ENCODE assay signal across 23 cellular contexts in genomic region chr1:168422203-168422848, GRCh38.
DNase-seq lines count a peak whose midpoint lies in the region; ATAC-seq and TF ChIP-seq lines count a peak whose summit lies in the region.
"Had no signal": no experiment of that assay in that cellular context is flagged by ENCODE, and none has a peak within 500 bp of the region (broad histone marks: within the 10 kb centered on the region; RNA-seq: fewer than 3 reads in every experiment).

No MANE protein-coding gene starts in this region.

- peak overlapping the region; percentile 43 for H3K27ac Mint-ChIP-seq in activated naive CD4-positive, alpha-beta T cell treated with anti-CD3 and anti-CD28 coated beads, Interleukin-2, amount 10 ng/mL, durations not matched to agents 7 days and 5 days
- H3K27ac Mint-ChIP-seq in activated T-helper 17 cell treated with anti-CD3 and anti-CD28 coated beads, Interleukin-2, amount 50 U/mL, for 72 hours, result peak overlapping the region; percentile 64

- no peak overlapping the region for H2AK5ac ChIP-seq in mesendoderm (ENCODE audit: low read length)

- no peak overlapping the region for H3K9ac ChIP-seq in HCT116 (ENCODE audit: low read length)
- H3K9ac ChIP-seq in mesendoderm (ENCODE audit: low read length), result no peak overlapping the region
- H3K9ac ChIP-seq: KMS-11, parathyroid adenoma had no signal

- H3K4me2 ChIP-seq in HCT116 (ENCODE audit: low read length) (no peak overlapping the region), mesendoderm (ENCODE audit: low read length) (no peak overlapping the region)
- H3K4me2 ChIP-seq: KMS-11 had no signal

- peaks cover 10 to 13% of the 10 kb centered on the region in 2 experiments for H3K4me1 ChIP-seq in HCT116 (ENCODE audit: control insufficient read depth in 1 of 2, insufficient read depth in 2 of 2, low read length in 2 of 2)
- H3K4me1 ChIP-seq in mesendoderm (ENCODE audit: control insufficient read depth, low read depth, low read length), result no peaks in the 10 kb centered on the region
- H3K4me1 ChIP-seq: Caco-2, HAP-1, parathyroid adenoma had no signal

- H3K9me3 ChIP-seq in HCT116 (ENCODE audit: control insufficient read depth in 1 of 2, insufficient read depth in 1 of 2, low read depth in 1 of 2, low read length in 2 of 2), result no peaks in the 10 kb centered on the region
- H3K9me3 ChIP-seq: Caco-2, HAP-1, uterus had no signal

- H2BK5ac ChIP-seq in mesendoderm (ENCODE audit: low read length), result no peak overlapping the region

- no peak overlapping the region for H3K18ac ChIP-seq in mesendoderm (ENCODE audit: low read length)

- H4K20me1 ChIP-seq in HCT116 (ENCODE audit: insufficient read depth), result no peaks in the 10 kb centered on the region

- TF ChIP-seq POLR2A in HCT116 (IDR thresholded peaks at IDR 0.05; ENCODE audit: borderline replicate concordance, extremely low read depth, insufficient read depth, insufficient read length), result no peak

- TF ChIP-seq CTCF in HCT116 (IDR thresholded peaks at IDR 0.05 in 2 of 3, conservative IDR thresholded peaks at IDR 0.05 in 1 of 3; ENCODE audit: borderline replicate concordance in 1 of 3, insufficient read depth in 1 of 3, low read depth in 2 of 3, low read length in 2 of 3), result no peak

- H3K4me3 ChIP-seq in HCT116 (replicated peaks in 1 of 2; ENCODE audit: low read depth in 1 of 2, low read length in 2 of 2), result no peak overlapping the region
- no peak overlapping the region for H3K4me3 ChIP-seq in mesendoderm (ENCODE audit: low read length)
- H3K4me3 ChIP-seq: HAP-1, lung, skin epidermis, uterus had no signal

- BruUV-seq in HCT116 (replicated peaks; lab: Mats Ljungman, UMichigan), result no TSS peak

- CTCF ChIA-PET in activated naive CD4-positive, alpha-beta T cell treated with anti-CD3 and anti-CD28 coated beads, Interleukin-2, amount 10 ng/mL, durations not matched to agents 7 days and 5 days (lab: Charles Lee), result interaction anchor here (0.6 to 3.3 kb wide), 7 partner anchors 9 to 187 kb away, joined by 3 to 21 read pairs (median 5); no protein-coding TSS in a partner anchor
- CTCF ChIA-PET in HCT116 (lab: Charles Lee), result interaction anchor here (1.5 to 1.9 kb wide), 2 partner anchors 17 to 79 kb away, joined by 6 to 9 read pairs; no protein-coding TSS in a partner anchor

- H3K79me2 ChIP-seq in HCT116 (ENCODE audit: insufficient read depth, low read length) (no peaks in the 10 kb centered on the region), mesendoderm (ENCODE audit: control insufficient read depth, insufficient read depth, low read length) (no peaks in the 10 kb centered on the region)
- H3K79me2 ChIP-seq: parathyroid adenoma had no signal

- no CpG with 5 or more reads among the region's 1 CpG for WGBS in mesendoderm (ENCODE audit: extremely low coverage, insufficient coverage, low lambda C conversion rate)

- DNase-seq in activated naive CD4-positive, alpha-beta T cell treated with anti-CD3 and anti-CD28 coated beads, Interleukin-2, amount 10 ng/mL, durations not matched to agents 7 days and 5 days, result no peak
- no peak for DNase-seq in activated naive CD4-positive, alpha-beta T cell treated with Interleukin-2 at 50 U/mL for 16 hours
- DNase-seq in HCT116 (ENCODE audit: low read depth, low spot score) (no peak), mesendoderm (peak; percentile 37), EL (no peak), KBM-7 (no peak)
- DNase-seq in NK-92 treated with Interleukin-12 subunit alpha and Interleukin-12 subunit beta, amount 100 ng/mL, for 24 hours (lab: John Stamatoyannopoulos, UW), result no peak
- DNase-seq: activated CD4-positive, alpha-beta T cell treated with anti-CD3 and anti-CD28 coated beads, Interleukin-2, amount 50 U/mL, for 1 hour; activated T-cell treated with anti-CD3 and anti-CD28 coated beads, Interleukin-2, amount 50 U/mL, for 24 hours; amygdala; Caco-2; cerebellar nuclear complex; effector CD4-positive, alpha-beta T cell; stimulated activated CD4-positive, alpha-beta T cell treated with anti-CD3 and anti-CD28 coated beads, Interleukin-4, amount 100 ng/mL, for 24 hours; substantia nigra; uterus had no signal

- no peaks in the 10 kb centered on the region for H3K9me2 ChIP-seq in HCT116 (ENCODE audit: insufficient read depth)

- H3K79me1 ChIP-seq in mesendoderm (ENCODE audit: low read length), result no peaks in the 10 kb centered on the region

- H3K9me3 Mint-ChIP-seq in activated naive CD4-positive, alpha-beta T cell treated with anti-CD3 and anti-CD28 coated beads, Interleukin-2, amount 10 ng/mL, durations not matched to agents 7 days and 5 days, result no peaks in the 10 kb centered on the region
- no peaks in the 10 kb centered on the region for H3K9me3 Mint-ChIP-seq in activated T-helper 17 cell treated with anti-CD3 and anti-CD28 coated beads, Interleukin-2, amount 50 U/mL, for 72 hours
- H3K9me3 Mint-ChIP-seq: activated T-cell treated with anti-CD3 and anti-CD28 coated beads, Interleukin-2, amount 50 U/mL, for 24 hours had no signal

- H3K56ac ChIP-seq in mesendoderm (ENCODE audit: low read length), result no peak overlapping the region

- no peaks in the 10 kb centered on the region for H3K36me3 Mint-ChIP-seq in activated naive CD4-positive, alpha-beta T cell treated with anti-CD3 and anti-CD28 coated beads, Interleukin-2, amount 10 ng/mL, durations not matched to agents 7 days and 5 days
- no peaks in the 10 kb centered on the region for H3K36me3 Mint-ChIP-seq in activated T-helper 17 cell treated with anti-CD3 and anti-CD28 coated beads, Interleukin-2, amount 50 U/mL, for 72 hours (ENCODE audit: low read depth)

- H4K5ac ChIP-seq in mesendoderm (ENCODE audit: low read length), result no peak overlapping the region

- H3K4ac ChIP-seq in mesendoderm (ENCODE audit: low read depth, low read length), result no peak overlapping the region

- no peak overlapping the region for H3K23ac ChIP-seq in mesendoderm (ENCODE audit: low read length)

- 0 out of 2 replicates have a peak, but pooled peaks have one; percentile 11 for TF ChIP-seq RAD21 in HCT116 (IDR thresholded peaks at IDR 0.05; ENCODE audit: low read depth)

- no peak overlapping the region for H2AFZ ChIP-seq in HCT116 (ENCODE audit: low read depth, low read length, poor library complexity, severe bottlenecking)
- H2AFZ ChIP-seq: parathyroid adenoma had no signal

- POLR2A ChIA-PET in HCT116 (lab: Charles Lee), result no interaction called here

- H4K8ac ChIP-seq in mesendoderm (ENCODE audit: low read depth, low read length), result no peak overlapping the region

- intact Hi-C loops in HCT116 (cut with micrococcal nuclease), result no loop called here

- in situ Hi-C loops in KBM-7 (cut with MboI; ENCODE audit: low pct_unique_long_range_greater_than_20kb, low sequenced_read_pairs), result no loop called here

- no peaks in the 10 kb centered on the region for H3K36me3 ChIP-seq in HCT116 (ENCODE audit: control insufficient read depth in 1 of 2, insufficient read depth in 2 of 2, low read length in 2 of 2)
- no peaks in the 10 kb centered on the region for H3K36me3 ChIP-seq in mesendoderm (ENCODE audit: control insufficient read depth, insufficient read depth, low read length)
- H3K36me3 ChIP-seq: HAP-1, uterus had no signal

- peaks cover 24% of the 10 kb centered on the region for H3K4me1 Mint-ChIP-seq in activated naive CD4-positive, alpha-beta T cell treated with anti-CD3 and anti-CD28 coated beads, Interleukin-2, amount 10 ng/mL, durations not matched to agents 7 days and 5 days
- peaks cover 21% of the 10 kb centered on the region for H3K4me1 Mint-ChIP-seq in activated T-helper 17 cell treated with anti-CD3 and anti-CD28 coated beads, Interleukin-2, amount 50 U/mL, for 72 hours

- H3K4me3 Mint-ChIP-seq in activated naive CD4-positive, alpha-beta T cell treated with anti-CD3 and anti-CD28 coated beads, Interleukin-2, amount 10 ng/mL, durations not matched to agents 7 days and 5 days, result no peak overlapping the region
- H3K4me3 Mint-ChIP-seq in activated T-helper 17 cell treated with anti-CD3 and anti-CD28 coated beads, Interleukin-2, amount 50 U/mL, for 72 hours, result peak overlapping the region; percentile 52
- H3K4me3 Mint-ChIP-seq: activated T-cell treated with anti-CD3 and anti-CD28 coated beads, Interleukin-2, amount 50 U/mL, for 24 hours had no signal

- no peaks in the 10 kb centered on the region for H3K27me3 ChIP-seq in HCT116 (ENCODE audit: insufficient read depth, low read length)
- H3K27me3 ChIP-seq in mesendoderm (ENCODE audit: insufficient read depth, low read length, poor library complexity), result no peaks in the 10 kb centered on the region
- H3K27me3 ChIP-seq: uterus had no signal

- no peaks in the 10 kb centered on the region for H3K27me3 Mint-ChIP-seq in activated naive CD4-positive, alpha-beta T cell treated with anti-CD3 and anti-CD28 coated beads, Interleukin-2, amount 10 ng/mL, durations not matched to agents 7 days and 5 days
- H3K27me3 Mint-ChIP-seq in activated T-helper 17 cell treated with anti-CD3 and anti-CD28 coated beads, Interleukin-2, amount 50 U/mL, for 72 hours, result no peaks in the 10 kb centered on the region
- H3K27me3 Mint-ChIP-seq: activated T-cell treated with anti-CD3 and anti-CD28 coated beads, Interleukin-2, amount 50 U/mL, for 24 hours had no signal

- no peak overlapping the region for H2BK120ac ChIP-seq in mesendoderm (ENCODE audit: low read depth, low read length)

- RAD21 ChIA-PET in HCT116 (lab: Charles Lee; ENCODE audit: low non-redundant PET in 1 of 2, low total read pairs in 2 of 2, uncharacterized antibody in 2 of 2, unreplicated experiment in 2 of 2), result no interaction called here

- ATAC-seq in HCT116, result no peak
- no peak for ATAC-seq in activated T-helper 17 cell treated with anti-CD3 and anti-CD28 coated beads, Interleukin-2, amount 50 U/mL, for 72 hours (replicated peaks)

- no peak overlapping the region for H2BK15ac ChIP-seq in mesendoderm (replicated peaks; ENCODE audit: low read depth)

- no peak overlapping the region for H3K27ac ChIP-seq in HCT116 (ENCODE audit: low read depth, low read length)
- no peak overlapping the region for H3K27ac ChIP-seq in mesendoderm (ENCODE audit: low read depth, low read length)
- H3K27ac ChIP-seq: KMS-11, parathyroid adenoma, RWPE1, uterus had no signal

TF ChIP-seq in HCT116, 20 proteins besides CTCF, POLR2A, EP300 and RAD21 (continues in another document):
- TF ChIP-seq CBX3 (IDR thresholded peaks at IDR 0.05; ENCODE audit: low read depth) (no peak), EGR1 (IDR thresholded peaks at IDR 0.05; ENCODE audit: low read depth) (no peak), JUND (IDR thresholded peaks at IDR 0.05) (no peak), YY1 (IDR thresholded peaks at IDR 0.05; ENCODE audit: extremely low read depth, insufficient replicate concordance, low read depth, low read length) (no peak), FOSL1 (IDR thresholded peaks at IDR 0.05; ENCODE audit: low read depth) (no peak), SP1 (IDR thresholded peaks at IDR 0.05; ENCODE audit: low read depth) (no peak)
